ENCODE assay signal across 1 cellular context in genomic region chr18:10381516-10381915, GRCh38.
TF ChIP-seq lines count a peak whose summit lies in the region.

No MANE protein-coding gene starts in this region.

TF ChIP-seq in GM23338, 12 proteins besides CTCF, POLR2A, EP300 and RAD21 (continued from another document):
- TF ChIP-seq, protein P1, sequence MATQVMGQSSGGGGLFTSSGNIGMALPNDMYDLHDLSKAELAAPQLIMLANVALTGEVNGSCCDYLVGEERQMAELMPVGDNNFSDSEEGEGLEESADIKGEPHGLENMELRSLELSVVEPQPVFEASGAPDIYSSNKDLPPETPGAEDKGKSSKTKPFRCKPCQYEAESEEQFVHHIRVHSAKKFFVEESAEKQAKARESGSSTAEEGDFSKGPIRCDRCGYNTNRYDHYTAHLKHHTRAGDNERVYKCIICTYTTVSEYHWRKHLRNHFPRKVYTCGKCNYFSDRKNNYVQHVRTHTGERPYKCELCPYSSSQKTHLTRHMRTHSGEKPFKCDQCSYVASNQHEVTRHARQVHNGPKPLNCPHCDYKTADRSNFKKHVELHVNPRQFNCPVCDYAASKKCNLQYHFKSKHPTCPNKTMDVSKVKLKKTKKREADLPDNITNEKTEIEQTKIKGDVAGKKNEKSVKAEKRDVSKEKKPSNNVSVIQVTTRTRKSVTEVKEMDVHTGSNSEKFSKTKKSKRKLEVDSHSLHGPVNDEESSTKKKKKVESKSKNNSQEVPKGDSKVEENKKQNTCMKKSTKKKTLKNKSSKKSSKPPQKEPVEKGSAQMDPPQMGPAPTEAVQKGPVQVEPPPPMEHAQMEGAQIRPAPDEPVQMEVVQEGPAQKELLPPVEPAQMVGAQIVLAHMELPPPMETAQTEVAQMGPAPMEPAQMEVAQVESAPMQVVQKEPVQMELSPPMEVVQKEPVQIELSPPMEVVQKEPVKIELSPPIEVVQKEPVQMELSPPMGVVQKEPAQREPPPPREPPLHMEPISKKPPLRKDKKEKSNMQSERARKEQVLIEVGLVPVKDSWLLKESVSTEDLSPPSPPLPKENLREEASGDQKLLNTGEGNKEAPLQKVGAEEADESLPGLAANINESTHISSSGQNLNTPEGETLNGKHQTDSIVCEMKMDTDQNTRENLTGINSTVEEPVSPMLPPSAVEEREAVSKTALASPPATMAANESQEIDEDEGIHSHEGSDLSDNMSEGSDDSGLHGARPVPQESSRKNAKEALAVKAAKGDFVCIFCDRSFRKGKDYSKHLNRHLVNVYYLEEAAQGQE (IDR thresholded peaks at IDR 0.05; ENCODE audit: unreplicated experiment): no peak
- TF ChIP-seq, protein P2, sequence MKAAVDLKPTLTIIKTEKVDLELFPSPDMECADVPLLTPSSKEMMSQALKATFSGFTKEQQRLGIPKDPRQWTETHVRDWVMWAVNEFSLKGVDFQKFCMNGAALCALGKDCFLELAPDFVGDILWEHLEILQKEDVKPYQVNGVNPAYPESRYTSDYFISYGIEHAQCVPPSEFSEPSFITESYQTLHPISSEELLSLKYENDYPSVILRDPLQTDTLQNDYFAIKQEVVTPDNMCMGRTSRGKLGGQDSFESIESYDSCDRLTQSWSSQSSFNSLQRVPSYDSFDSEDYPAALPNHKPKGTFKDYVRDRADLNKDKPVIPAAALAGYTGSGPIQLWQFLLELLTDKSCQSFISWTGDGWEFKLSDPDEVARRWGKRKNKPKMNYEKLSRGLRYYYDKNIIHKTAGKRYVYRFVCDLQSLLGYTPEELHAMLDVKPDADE (IDR thresholded peaks at IDR 0.05): no peak
- TF ChIP-seq POLR2AphosphoS5 (IDR thresholded peaks at IDR 0.05; ENCODE audit: low read depth) (no peak), EZH2phosphoT487 (IDR thresholded peaks at IDR 0.05; ENCODE audit: unreplicated experiment) (no peak), STAT1 (IDR thresholded peaks at IDR 0.05; ENCODE audit: unreplicated experiment) (no peak), EZH2 (IDR thresholded peaks at IDR 0.05; ENCODE audit: low read depth, unreplicated experiment) (no peak)
